In the genomic region with DNA sequence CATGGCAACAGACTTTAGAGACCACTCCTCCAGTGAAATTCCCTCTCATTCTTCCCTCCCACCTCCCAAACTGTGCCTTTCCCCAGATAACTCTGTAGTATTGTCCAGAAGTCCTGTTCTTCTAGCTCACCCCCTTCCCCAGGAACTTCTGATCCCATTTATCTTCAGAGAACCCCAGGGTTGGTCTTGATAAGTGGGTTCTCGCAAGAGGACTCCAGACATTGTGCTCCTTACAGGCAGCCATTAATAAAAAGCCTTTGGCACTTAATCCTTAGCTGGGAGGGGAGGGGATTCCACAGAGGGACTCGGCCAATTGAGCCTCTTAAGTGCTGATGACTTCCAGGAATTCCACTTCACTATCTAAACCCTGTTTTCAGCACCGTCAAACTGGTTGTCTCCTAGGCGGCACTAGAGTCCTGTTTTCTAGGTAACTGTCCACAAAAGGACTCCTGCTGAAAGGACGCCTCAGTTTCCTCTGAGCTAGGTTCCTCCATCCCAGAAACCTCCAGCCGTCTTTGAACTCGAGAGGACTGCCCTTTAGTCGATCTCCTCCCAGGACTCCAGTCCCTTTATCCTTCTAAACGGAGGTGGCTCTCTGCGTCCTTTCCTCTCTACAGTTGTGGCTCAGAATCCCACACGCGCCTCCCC, we compare ENCODE assay signal across 1 cellular context.
TF ChIP-seq lines count a peak whose summit lies in the region.

No MANE protein-coding gene starts in this region.

TF ChIP-seq in H1, 55 proteins besides CTCF, POLR2A, EP300 and RAD21 (continued from another document):
- no peak for TF ChIP-seq SIX5 (IDR thresholded peaks at IDR 0.05; ENCODE audit: low read depth, low read length)
